ENCODE assay signal across 22 cellular contexts in genomic region chr3:111096487-111097209, GRCh38.
"Had no signal": no experiment of that assay in that cellular context is flagged by ENCODE, and none has a peak within 500 bp of the region (broad histone marks: within the 10 kb centered on the region; RNA-seq: fewer than 3 reads in every experiment).

No MANE protein-coding gene starts in this region.

- ATAC-seq: foreskin keratinocyte, gastroesophageal sphincter, heart left ventricle, left cardiac atrium, left lung, left ventricle myocardium superior, lower lobe of right lung, mucosa of descending colon had no signal

- H3K9me3 ChIP-seq: colonic mucosa, esophagus muscularis mucosa, gastroesophageal sphincter, heart left ventricle, lower lobe of right lung, mucosa of descending colon had no signal

- H3K4me2 ChIP-seq: hepatocyte had no signal

- H3K27ac Mint-ChIP-seq: dendritic cell treated with granulocyte-macrophage colony-stimulating factor and Interleukin-4, amounts not matched to agents 40 ng/mL and 50 ng/mL, for 4 days; immature natural killer cell; mesothelial cell of epicardium; naive B cell had no signal

- H3K4me1 Mint-ChIP-seq: immature natural killer cell, naive B cell had no signal

- H3K36me3 Mint-ChIP-seq: immature natural killer cell had no signal

- H3K4me3 ChIP-seq: colonic mucosa, dorsolateral prefrontal cortex, esophagus muscularis mucosa, gastroesophageal sphincter, heart left ventricle, hepatocyte, left lung, lower lobe of right lung, mucosa of descending colon had no signal

- H2AFZ ChIP-seq: hepatocyte had no signal

- H3K27me3 Mint-ChIP-seq: dendritic cell treated with granulocyte-macrophage colony-stimulating factor and Interleukin-4, amounts not matched to agents 40 ng/mL and 50 ng/mL, for 4 days had no signal

- H3K9me3 Mint-ChIP-seq: immature natural killer cell had no signal

- H3K36me3 ChIP-seq: colonic mucosa, esophagus muscularis mucosa, gastroesophageal sphincter, heart left ventricle, left lung, lower lobe of right lung had no signal

- H3K27me3 ChIP-seq: colonic mucosa, dorsolateral prefrontal cortex, esophagus muscularis mucosa, foreskin keratinocyte, gastroesophageal sphincter, heart left ventricle, hepatocyte, left lung had no signal

- H3K27ac ChIP-seq: colonic mucosa, dorsolateral prefrontal cortex, esophagus muscularis mucosa, foreskin keratinocyte, gastroesophageal sphincter, heart left ventricle, hepatocyte, left lung, lower lobe of right lung had no signal

- H3K4me3 Mint-ChIP-seq: dendritic cell treated with granulocyte-macrophage colony-stimulating factor and Interleukin-4, amounts not matched to agents 40 ng/mL and 50 ng/mL, for 4 days; immature natural killer cell; mesothelial cell of epicardium; naive B cell had no signal

- DNase-seq: colonic mucosa; cortex of kidney; dorsolateral prefrontal cortex; effector CD4-positive, alpha-beta T cell; effector memory CD4-positive, alpha-beta T cell; foreskin keratinocyte; heart left ventricle; hypothalamus; immature natural killer cell; islet precursor cell; left cardiac atrium; left ventricle myocardium superior; lower lobe of right lung; mesenchymal stem cell; mucosa of descending colon; naive B cell had no signal

- H3K4me1 ChIP-seq: colonic mucosa, foreskin keratinocyte, left lung, lower lobe of right lung had no signal
